In the genomic region with DNA sequence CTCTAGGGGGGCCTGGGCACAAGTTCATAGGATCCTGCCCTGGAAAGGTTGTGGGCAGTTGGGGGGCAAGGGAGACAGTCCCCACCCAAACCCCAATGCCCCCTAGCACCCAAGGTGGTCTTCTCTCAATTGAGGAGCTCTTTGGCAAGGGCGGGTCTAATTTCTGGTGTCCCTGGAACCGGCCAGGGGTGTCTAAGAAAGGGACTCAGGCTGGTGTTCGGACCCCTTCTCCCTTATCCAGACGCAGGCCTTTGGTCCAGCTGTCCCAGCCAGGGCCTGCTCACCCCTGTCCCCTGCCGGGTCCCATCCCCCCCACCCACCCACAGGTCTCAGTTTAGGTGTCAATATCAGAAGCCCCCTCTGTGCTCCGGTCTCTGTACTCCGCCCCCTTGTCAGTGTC, we compare ENCODE assay signal across 1 cellular context.
TF ChIP-seq lines count a peak whose summit lies in the region.

No MANE protein-coding gene starts in this region.

TF ChIP-seq in H1, 55 proteins besides CTCF, POLR2A, EP300 and RAD21:
- no peak for TF ChIP-seq BCL11A (IDR thresholded peaks at IDR 0.05; ENCODE audit: low read depth in 2 of 2, low read length in 2 of 2)
- no peak for TF ChIP-seq JUND (IDR thresholded peaks at IDR 0.05; ENCODE audit: low read length)
- no peak for TF ChIP-seq CHD1 (IDR thresholded peaks at IDR 0.05; ENCODE audit: low read depth, low read length)
- TF ChIP-seq JUN (IDR thresholded peaks at IDR 0.05; ENCODE audit: low read depth, low read length), result no peak
- TF ChIP-seq TEAD4 (IDR thresholded peaks at IDR 0.05; ENCODE audit: low read depth, low read length), result no peak
- TF ChIP-seq, protein P1, sequence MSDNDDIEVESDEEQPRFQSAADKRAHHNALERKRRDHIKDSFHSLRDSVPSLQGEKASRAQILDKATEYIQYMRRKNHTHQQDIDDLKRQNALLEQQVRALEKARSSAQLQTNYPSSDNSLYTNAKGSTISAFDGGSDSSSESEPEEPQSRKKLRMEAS (IDR thresholded peaks at IDR 0.05), result no peak
- TF ChIP-seq SRF (IDR thresholded peaks at IDR 0.05; ENCODE audit: low read depth, low read length), result no peak
- TF ChIP-seq SP4 (IDR thresholded peaks at IDR 0.05; ENCODE audit: low read length), result no peak
- TF ChIP-seq SIRT6 (IDR thresholded peaks at IDR 0.05; ENCODE audit: low read length), result no peak
- no peak for TF ChIP-seq PHF8 (conservative IDR thresholded peaks at IDR 0.05; ENCODE audit: low read depth, low read length)
- TF ChIP-seq RXRA (IDR thresholded peaks at IDR 0.05; ENCODE audit: insufficient read depth, low read depth, low read length), result no peak
- no peak for TF ChIP-seq ZNF274 (IDR thresholded peaks at IDR 0.05; ENCODE audit: borderline replicate concordance, extremely low read depth, low read length)
- TF ChIP-seq BRCA1 (IDR thresholded peaks at IDR 0.05; ENCODE audit: low read depth, low read length), result no peak
- no peak for TF ChIP-seq TCF12 (IDR thresholded peaks at IDR 0.05; ENCODE audit: low read depth, low read length)
- TF ChIP-seq NANOG (IDR thresholded peaks at IDR 0.05; ENCODE audit: insufficient read depth, low read depth, low read length, poor library complexity, severe bottlenecking), result no peak
- no peak for TF ChIP-seq GABPA (IDR thresholded peaks at IDR 0.05; ENCODE audit: borderline replicate concordance, insufficient read depth, low read length)
- no peak for TF ChIP-seq SP1 (IDR thresholded peaks at IDR 0.05; ENCODE audit: low read depth, low read length)
- TF ChIP-seq SP2 (IDR thresholded peaks at IDR 0.05; ENCODE audit: low read length), result no peak
